9 cellular contexts compared by ENCODE assay signal in genomic region chrX:138711399-138712347, GRCh38. TPM values are rescaled to one million over a fixed set of nuclear protein-coding genes. Genes with fewer than 3 reads are reported as not detected.
DNase-seq lines count a peak whose midpoint lies in the region; ATAC-seq and TF ChIP-seq lines count a peak whose summit lies in the region.
"Had no signal": no experiment of that assay in that cellular context is flagged by ENCODE, and none has a peak within 500 bp of the region (broad histone marks: within the 10 kb centered on the region; RNA-seq: fewer than 3 reads in every experiment).

Gene FGF13, minus strand, starts transcription at chrX:138711717. Its CDS starts 714 bp downstream, at chrX:138711003.

- intact Hi-C loops in spleen (cut with DNase I; ENCODE audit: low total_unique reads) = no loop called here

- no peak for ATAC-seq in GM21526 (IDR thresholded peaks at IDR 0.05; ENCODE audit: low FRiP score, unreplicated experiment)
- ATAC-seq in HG02588 (IDR thresholded peaks at IDR 0.05; ENCODE audit: unreplicated experiment) = no peak

- H3K27ac ChIP-seq in iPS-20b (ENCODE audit: low read length) (no peak within 1 kb of the TSS), spleen (peak within 1 kb of the TSS in 6 of 8 donors; percentile 28 to 70 (median 52))

- 1 to 39% (median 1%) methylated on average over 16 to 62 of the region's 65 CpGs for WGBS in spleen, 5 donors

- TF ChIP-seq POLR2A in spleen (IDR thresholded peaks at IDR 0.05) = no peak

- H3K9ac ChIP-seq in iPS-20b (ENCODE audit: low read depth, low read length) = peak within 1 kb of the TSS; percentile 87

- H3K9me3 ChIP-seq in iPS-20b (ENCODE audit: insufficient read depth, low read depth, low read length) = no peaks in the 10 kb centered on the region
- H3K9me3 ChIP-seq in spleen = no peaks in the 10 kb centered on the region

- H3K36me3 ChIP-seq in iPS-20b (ENCODE audit: insufficient read depth, low read depth, low read length) (peaks cover 17% of the 10 kb centered on the region; the same call in 1 of the 2 replicates), spleen (no peaks in the 10 kb centered on the region)

- TF ChIP-seq CTCF in spleen (IDR thresholded peaks at IDR 0.05 in 8 of 11, conservative IDR thresholded peaks at IDR 0.05 in 3 of 11) = peak in 3 of 11 experiments; percentile 13 to 32 (median 16)

- peaks cover 9% of the 10 kb centered on the region; the same call in 1 of the 2 replicates for H3K27me3 ChIP-seq in iPS-20b (ENCODE audit: insufficient read depth, low read length)
- H3K27me3 ChIP-seq in spleen (replicated peaks in 1 of 7) = peaks cover 0 to 51% (median 15%) of the 10 kb centered on the region in 7 donors

- H3K4me1 ChIP-seq in iPS-20b (ENCODE audit: insufficient read depth, low read length) = peaks cover 6% of the 10 kb centered on the region
- H3K4me1 ChIP-seq in spleen = peaks cover 0 to 8% (median 0%) of the 10 kb centered on the region in 6 donors

- peak; percentile 2 for DNase-seq in NCI-H1694 treated with DMSO at 0.1 percent for 48 hours (lab: John Stamatoyannopoulos, UW)
- no peak for DNase-seq in NCI-H1694 (lab: John Stamatoyannopoulos, UW)
- DNase-seq in amygdala (lab: John Stamatoyannopoulos, UW) = peak in 33 of 56 donors; percentile 0 to 52 (median 7)
- peak; percentile 78 for DNase-seq in spleen
- DNase-seq in SHP77 (lab: John Stamatoyannopoulos, UW) = no peak

- peak within 1 kb of the TSS; percentile 87 for H3K4me3 ChIP-seq in iPS-20b (ENCODE audit: low read length)
- peak within 1 kb of the TSS in 7 of 8 donors; percentile 13 to 65 (median 34) for H3K4me3 ChIP-seq in spleen

RNA-seq across cellular contexts. Expression of gene FGF13, which starts in this region (rescaled TPM):
- 10 to 100 TPM in 1 of 7 donors, 1 to 10 TPM in 6; 2.9 to 10.9 (median 7.3) TPM for total RNA-seq in spleen
- 1 to 10 TPM; 2.3 to 4.3 (median 4.0) TPM for polyA plus RNA-seq in spleen
- polyA plus RNA-seq: BJ had no signal

Comparison
In these comparisons a context has a peak if more than half of its experiments do, and no peak if none do; other contexts are left out.
1. DNase-seq: peak in NCI-H1694 treated with DMSO at 0.1 percent for 48 hours (single experiment), amygdala (33 of 56) and spleen (single experiment); none in NCI-H1694 (single experiment) and SHP77 (0 of 2).